Comparison of ENCODE assay signal across 8 cellular contexts in genomic region chr9:113446323-113446740, GRCh38. TPM values are rescaled to one million over a fixed set of nuclear protein-coding genes. Genes with fewer than 3 reads are reported as not detected.
DNase-seq lines count a peak whose midpoint lies in the region; ATAC-seq, FAIRE-seq and TF ChIP-seq lines count a peak whose summit lies in the region.

No MANE protein-coding gene starts in this region.

- peak overlapping the region; percentile 5 to 49 for H3K27ac ChIP-seq in tibial artery

- POLR2A ChIA-PET in BJ (lab: Charles Lee), result no interaction called here

- no peak for ATAC-seq in GM18520 (IDR thresholded peaks at IDR 0.05; ENCODE audit: unreplicated experiment)

- no peaks in the 10 kb centered on the region for H3K9me3 ChIP-seq in tibial artery

- no peak for TF ChIP-seq POLR2A in GM12891 (IDR thresholded peaks at IDR 0.05; ENCODE audit: low read depth, low read length)

- CTCF ChIA-PET in BJ (lab: Yijun Ruan, JAX), result interaction anchor here (0.6 to 10.1 kb wide), 26 partner anchors 8 to 239 kb away, joined by 3 to 288 read pairs (median 4); partner anchors contain the start of genes C9orf43, CDC26, POLE3 and PRPF4

- intact Hi-C loops in tibial artery (cut with DNase I; ENCODE audit: low total_unique reads), result loop anchor here (2.0 kb wide), 1 partner anchor 144 kb away; no protein-coding TSS in a partner anchor

- DNase-seq in BJ (ENCODE audit: low read depth), result no peak
- DNase-seq in GM12891 (ENCODE audit: insufficient read length, low spot score), result peak; percentile 39
- peak; percentile 31 for DNase-seq in NCI-H345 (lab: John Stamatoyannopoulos, UW)
- DNase-seq in cardiac fibroblast (ENCODE audit: low read depth in 2 of 2), result peak; percentile 71 to 73
- peak; percentile 63 for DNase-seq in kidney glomerular epithelial cell (lab: John Stamatoyannopoulos, UW)
- DNase-seq in tibial artery, result no peak
- DNase-seq in activated effector memory CD4-positive, alpha-beta T cell treated with anti-CD3 and anti-CD28 coated beads, Interleukin-2, amount 50 U/mL, for 16 hours, result no peak

- TF ChIP-seq CTCF in BJ (IDR thresholded peaks at IDR 0.05; ENCODE audit: insufficient read depth, low read depth, low read length) (peak; percentile 49), cardiac fibroblast (IDR thresholded peaks at IDR 0.05; ENCODE audit: low read depth, low read length) (peak; percentile 34), tibial artery (IDR thresholded peaks at IDR 0.05) (peak; percentile 54 to 83)

- FAIRE-seq in GM12891 (lab: Jason Lieb, UNC), result no peak

- H3K4me1 ChIP-seq in tibial artery, result peaks cover 0 to 35% (median 0%) of the 10 kb centered on the region in 4 donors

- no peaks in the 10 kb centered on the region for H3K27me3 ChIP-seq in BJ (ENCODE audit: control insufficient read depth, insufficient read depth, low read length)
- H3K27me3 ChIP-seq in tibial artery, result no peaks in the 10 kb centered on the region

- no peak overlapping the region for H3K4me3 ChIP-seq in BJ (ENCODE audit: low read depth, low read length)
- no peak overlapping the region for H3K4me3 ChIP-seq in cardiac fibroblast (replicated peaks in 1 of 2; ENCODE audit: low read depth in 2 of 2, low read length in 2 of 2)
- H3K4me3 ChIP-seq in tibial artery, result no peak overlapping the region

- H3K36me3 ChIP-seq in BJ (ENCODE audit: control insufficient read depth, insufficient read depth, low read length), result no peaks in the 10 kb centered on the region
- no peaks in the 10 kb centered on the region for H3K36me3 ChIP-seq in tibial artery

TF ChIP-seq in GM12891, 5 proteins besides CTCF, POLR2A, EP300 and RAD21:
- no peak for TF ChIP-seq POU2F2 (IDR thresholded peaks at IDR 0.05; ENCODE audit: low read depth, low read length)
- no peak for TF ChIP-seq TAF1 (IDR thresholded peaks at IDR 0.05; ENCODE audit: low read depth, low read length)
- no peak for TF ChIP-seq SPI1 (IDR thresholded peaks at IDR 0.05; ENCODE audit: low read depth, low read length)
- no peak for TF ChIP-seq PAX5 (IDR thresholded peaks at IDR 0.05; ENCODE audit: insufficient read depth, low read length, severe bottlenecking)
- no peak for TF ChIP-seq POLR2AphosphoS5 (IDR thresholded peaks at IDR 0.05; ENCODE audit: low read depth, low read length)

RNA-seq across cellular contexts. Expression of gene RGS3, which starts 17.2 kb away (rescaled TPM):
- polyA plus RNA-seq in BJ (2011; rRNA removed), result 50.1 and 66.4 TPM in 2 replicates
- 24.5 and 31.8 TPM in 2 replicates for polyA minus RNA-seq in BJ (2011; rRNA and poly(A)+ RNA removed)
- polyA plus RNA-seq in GM12891 (2012; ENCODE audit: low read depth, missing spikeins), result 37.2 TPM

RNA-seq across cellular contexts. Expression of gene C9orf43, which starts 35.8 kb away (rescaled TPM):
- 0.23 and 0.49 TPM in 2 replicates for polyA plus RNA-seq in BJ (2011; rRNA removed)
- polyA minus RNA-seq in BJ (2011; rRNA and poly(A)+ RNA removed), result 0.38 TPM in 1 of 2 replicates, not detected in the other
- 0.58 TPM for polyA plus RNA-seq in GM12891 (2012; ENCODE audit: low read depth, missing spikeins)

RNA-seq across cellular contexts. Expression of gene POLE3, which starts 35.9 kb away (rescaled TPM):
- polyA plus RNA-seq in BJ (2011; rRNA removed), result 29.3 and 47.3 TPM in 2 replicates
- 13.4 and 15.5 TPM in 2 replicates for polyA minus RNA-seq in BJ (2011; rRNA and poly(A)+ RNA removed)
- polyA plus RNA-seq in GM12891 (2012; ENCODE audit: low read depth, missing spikeins), result 48.7 TPM

RNA-seq across cellular contexts. Expression of gene ALAD, which starts 45.2 kb away (rescaled TPM):
- polyA plus RNA-seq in BJ (2011; rRNA removed), result 9.2 and 9.5 TPM in 2 replicates
- 9.1 TPM in 2 replicates for polyA minus RNA-seq in BJ (2011; rRNA and poly(A)+ RNA removed)
- polyA plus RNA-seq in GM12891 (2012; ENCODE audit: low read depth, missing spikeins), result 15.0 TPM

Comparison
In these comparisons a context has a peak if more than half of its experiments do, and no peak if none do; other contexts are left out.
1. DNase-seq: peak in GM12891 (single experiment), NCI-H345 (single experiment), cardiac fibroblast (2 of 2) and kidney glomerular epithelial cell (single experiment); none in BJ (single experiment), tibial artery (0 of 2) and activated effector memory CD4-positive, alpha-beta T cell treated with anti-CD3 and anti-CD28 coated beads, Interleukin-2, amount 50 U/mL, for 16 hours (single experiment).
2. Peak in every context shown above with its lines, with median percentiles within 50 percentile points of each other: CTCF ChIP-seq.